23 cellular contexts compared by ENCODE assay signal in genomic region chr5:9617191-9617590, GRCh38. TPM values are rescaled to one million over a fixed set of nuclear protein-coding genes. Genes with fewer than 3 reads are reported as not detected.
A peak's percentile ranks its signal among the peaks of the same experiment; 100 is the strongest.
DNase-seq lines count a peak whose midpoint lies in the region; ATAC-seq and TF ChIP-seq lines count a peak whose summit lies in the region.
"Had no signal": no experiment of that assay in that cellular context is flagged by ENCODE, and none has a peak within 500 bp of the region (broad histone marks: within the 10 kb centered on the region; RNA-seq: fewer than 3 reads in every experiment).

No MANE protein-coding gene starts in this region.

- H3K36me3 ChIP-seq in GM23338 (ENCODE audit: insufficient read depth): no peaks in the 10 kb centered on the region
- H3K36me3 ChIP-seq in osteoblast (ENCODE audit: insufficient read depth, low read length): no peaks in the 10 kb centered on the region
- H3K36me3 ChIP-seq in CD4-positive, alpha-beta memory T cell (ENCODE audit: insufficient read depth, low read length): no peaks in the 10 kb centered on the region
- H3K36me3 ChIP-seq: SJCRH30 had no signal

- DNase-seq in GM23338 (ENCODE audit: low spot score) (no peak), NCI-H82 treated with DMSO at 0.1 percent for 48 hours (lab: John Stamatoyannopoulos, UW; ENCODE audit: unreplicated experiment) (peak; percentile 81), fibroblast of villous mesenchyme (ENCODE audit: low read depth) (peak; percentile 13), osteoblast (ENCODE audit: insufficient read length, low spot score, missing footprints) (no peak), NCI-H2029 treated with DMSO at 0.1 percent for 48 hours (lab: John Stamatoyannopoulos, UW) (no peak), OCI-M2 (lab: John Stamatoyannopoulos, UW; ENCODE audit: unreplicated experiment) (no peak), DMS 273 (lab: John Stamatoyannopoulos, UW; ENCODE audit: unreplicated experiment) (no peak)
- no peak for DNase-seq in CD4-positive, alpha-beta memory T cell
- DNase-seq: activated CD4-positive, alpha-beta memory T cell treated with anti-CD3 and anti-CD28 coated beads for 36 hours; activated effector memory CD4-positive, alpha-beta T cell treated with anti-CD3 and anti-CD28 coated beads, Interleukin-2, amount 50 U/mL, for 16 hours; AML-193; COR-L47; foreskin keratinocyte; NCI-H1417; SJCRH30; stimulated activated CD4-positive, alpha-beta T cell treated with anti-CD3 and anti-CD28 coated beads, Interleukin-12 subunit alpha, Interleukin-12 subunit beta, amount 100 ng/mL, for 4 hours had no signal

- POLR2A ChIA-PET in CD4-positive, alpha-beta memory T cell (lab: Charles Lee; ENCODE audit: partially characterized antibody): no interaction called here

- H3K4me1 ChIP-seq in GM23338 (ENCODE audit: insufficient read depth) (no peaks in the 10 kb centered on the region), osteoblast (ENCODE audit: insufficient read depth, low read length) (peaks cover 11% of the 10 kb centered on the region)
- no peaks in the 10 kb centered on the region for H3K4me1 ChIP-seq in CD4-positive, alpha-beta memory T cell (ENCODE audit: insufficient read depth, low read length)
- H3K4me1 ChIP-seq: foreskin keratinocyte, SJCRH30 had no signal

- no peak overlapping the region for H3K27ac Mint-ChIP-seq in GM23338
- H3K27ac Mint-ChIP-seq in CD4-positive, alpha-beta memory T cell: no peak overlapping the region
- H3K27ac Mint-ChIP-seq: activated CD4-positive, alpha-beta memory T cell treated with anti-CD3 and anti-CD28 coated beads for 36 hours; dendritic cell treated with granulocyte-macrophage colony-stimulating factor and Interleukin-4, amounts not matched to agents 40 ng/mL and 50 ng/mL, for 4 days; T-helper 2 cell treated with Interferon-gamma antibody and Interleukin-4, amounts not matched to agents 5 μg/mL and 100 μg/mL, for 36 hours; WTC11 had no signal

- H3K4me3 ChIP-seq in GM23338: no peak overlapping the region
- no peak overlapping the region for H3K4me3 ChIP-seq in fibroblast of villous mesenchyme (ENCODE audit: low read depth, low read length)
- H3K4me3 ChIP-seq in osteoblast (ENCODE audit: insufficient read depth, low read length): no peak overlapping the region
- no peak overlapping the region for H3K4me3 ChIP-seq in CD4-positive, alpha-beta memory T cell (ENCODE audit: low read length in 2 of 2)
- H3K4me3 ChIP-seq: SJCRH30 had no signal

- peaks cover 4% of the 10 kb centered on the region for H3K27me3 Mint-ChIP-seq in GM23338 (ENCODE audit: insufficient read depth, low read depth, poor library complexity)
- H3K27me3 Mint-ChIP-seq in CD4-positive, alpha-beta memory T cell: no peaks in the 10 kb centered on the region
- H3K27me3 Mint-ChIP-seq: activated CD4-positive, alpha-beta memory T cell treated with anti-CD3 and anti-CD28 coated beads for 36 hours; dendritic cell treated with granulocyte-macrophage colony-stimulating factor and Interleukin-4, amounts not matched to agents 40 ng/mL and 50 ng/mL, for 4 days had no signal

- no peaks in the 10 kb centered on the region for H4K20me1 ChIP-seq in GM23338 (replicated peaks; ENCODE audit: insufficient read depth)
- no peaks in the 10 kb centered on the region for H4K20me1 ChIP-seq in osteoblast (ENCODE audit: insufficient read depth, low read length)

- H3K27ac ChIP-seq in GM23338 (ENCODE audit: low read depth) (no peak overlapping the region), osteoblast (ENCODE audit: low read depth, low read length) (no peak overlapping the region)
- H3K27ac ChIP-seq in CD4-positive, alpha-beta memory T cell (ENCODE audit: low read depth, low read length): no peak overlapping the region
- H3K27ac ChIP-seq: foreskin keratinocyte, SJCRH30 had no signal

- CTCF ChIA-PET in CD4-positive, alpha-beta memory T cell (lab: Charles Lee; ENCODE audit: partially characterized antibody): interaction anchor here (0.7 kb wide), 1 partner anchor 11 kb away, joined by 3 read pairs; no protein-coding TSS in a partner anchor

- H3F3A ChIP-seq in GM23338 (replicated peaks; ENCODE audit: low read depth): no peaks in the 10 kb centered on the region

- H3K27me3 ChIP-seq in GM23338 (ENCODE audit: insufficient read depth): no peaks in the 10 kb centered on the region
- no peaks in the 10 kb centered on the region for H3K27me3 ChIP-seq in osteoblast (ENCODE audit: insufficient read depth, low read length)
- no peaks in the 10 kb centered on the region for H3K27me3 ChIP-seq in CD4-positive, alpha-beta memory T cell (ENCODE audit: insufficient read depth, low read length)
- H3K27me3 ChIP-seq: foreskin keratinocyte, SJCRH30 had no signal

- intact Hi-C loops in CD4-positive, alpha-beta memory T cell (cut with micrococcal nuclease): no loop called here

- 0 out of 3 replicates have a peak, but pooled peaks cover 2% of the 10 kb centered on the region for H3K36me3 Mint-ChIP-seq in GM23338 (ENCODE audit: low read depth)
- no peaks in the 10 kb centered on the region for H3K36me3 Mint-ChIP-seq in CD4-positive, alpha-beta memory T cell
- H3K36me3 Mint-ChIP-seq: activated CD4-positive, alpha-beta memory T cell treated with anti-CD3 and anti-CD28 coated beads for 36 hours; WTC11 had no signal

- H3K4me2 ChIP-seq in GM23338 (no peak overlapping the region), osteoblast (ENCODE audit: insufficient read depth, low read length) (no peak overlapping the region)

- H3K9me3 ChIP-seq in osteoblast (ENCODE audit: low read depth, low read length): no peaks in the 10 kb centered on the region
- no peaks in the 10 kb centered on the region for H3K9me3 ChIP-seq in CD4-positive, alpha-beta memory T cell (ENCODE audit: control insufficient read depth in 1 of 2, low read length in 2 of 2)
- H3K9me3 ChIP-seq: SJCRH30 had no signal

- H3K9me2 ChIP-seq in GM23338 (ENCODE audit: insufficient read depth): no peaks in the 10 kb centered on the region

- TF ChIP-seq CTCF in GM23338 (conservative IDR thresholded peaks at IDR 0.05; ENCODE audit: low read depth in 2 of 2) (no peak), fibroblast of villous mesenchyme (IDR thresholded peaks at IDR 0.05; ENCODE audit: insufficient read depth, low read depth, low read length) (peak; percentile 20), osteoblast (IDR thresholded peaks at IDR 0.05; ENCODE audit: extremely low read depth, low read depth, low read length) (no peak)

- no peak overlapping the region for H3K4me3 Mint-ChIP-seq in GM23338
- no peak overlapping the region for H3K4me3 Mint-ChIP-seq in CD4-positive, alpha-beta memory T cell
- H3K4me3 Mint-ChIP-seq: activated CD4-positive, alpha-beta memory T cell treated with anti-CD3 and anti-CD28 coated beads for 36 hours; dendritic cell treated with granulocyte-macrophage colony-stimulating factor and Interleukin-4, amounts not matched to agents 40 ng/mL and 50 ng/mL, for 4 days; T-helper 2 cell treated with Interferon-gamma antibody and Interleukin-4, amounts not matched to agents 5 μg/mL and 100 μg/mL, for 36 hours; WTC11 had no signal

- ATAC-seq in GM23338: no peak
- ATAC-seq: foreskin keratinocyte, WTC11 had no signal

- no peaks in the 10 kb centered on the region; the same call in 2 of the 3 replicates for H3K4me1 Mint-ChIP-seq in GM23338
- peaks cover 0 to 1% (median 0%) of the 10 kb centered on the region in 4 donors for H3K4me1 Mint-ChIP-seq in CD4-positive, alpha-beta memory T cell
- H3K4me1 Mint-ChIP-seq: WTC11 had no signal

- H2AFZ ChIP-seq in GM23338 (peak overlapping the region; percentile 32; the same call in 1 of the 2 replicates), osteoblast (ENCODE audit: low read length) (peak overlapping the region; percentile 30)

- no peaks in the 10 kb centered on the region for H3K9me3 Mint-ChIP-seq in GM23338
- peaks cover 0 to 8% (median 3%) of the 10 kb centered on the region in 8 donors for H3K9me3 Mint-ChIP-seq in CD4-positive, alpha-beta memory T cell
- H3K9me3 Mint-ChIP-seq: activated CD4-positive, alpha-beta memory T cell treated with anti-CD3 and anti-CD28 coated beads for 36 hours; T-helper 2 cell treated with Interferon-gamma antibody and Interleukin-4, amounts not matched to agents 5 μg/mL and 100 μg/mL, for 36 hours had no signal

- H3K79me2 ChIP-seq in GM23338 (replicated peaks; ENCODE audit: insufficient read depth) (no peaks in the 10 kb centered on the region), osteoblast (ENCODE audit: insufficient read depth, low read length) (no peaks in the 10 kb centered on the region)

TF ChIP-seq in GM23338, 12 proteins besides CTCF, POLR2A, EP300 and RAD21 (continues in another document):
- TF ChIP-seq EZH2phosphoT487 (IDR thresholded peaks at IDR 0.05; ENCODE audit: unreplicated experiment): no peak
- no peak for TF ChIP-seq JUNB (IDR thresholded peaks at IDR 0.05; ENCODE audit: unreplicated experiment)

RNA-seq across cellular contexts. Expression of gene TAS2R1, which starts 13.0 kb away (rescaled TPM):
- total RNA-seq in GM23338 (2014; rRNA removed; shearing (Covaris generic)): 0.31 TPM in 1 of 2 replicates, not detected in the other
- polyA plus RNA-seq in GM23338 (2016; fragmentation: Nextera tagmentation; extraction: Ambion mirVana): 0.19 TPM in 1 of 2 replicates, not detected in the other
- 0.32 and 0.43 TPM in 2 replicates for total RNA-seq in fibroblast of villous mesenchyme
- total RNA-seq in osteoblast: not detected in 2 replicates
- total RNA-seq in CD4-positive, alpha-beta memory T cell: not detected
- under 1 TPM in 1 of 2 donors, not detected in 1; 0.14 TPM for polyA plus RNA-seq in CD4-positive, alpha-beta memory T cell
- total RNA-seq: activated CD4-positive, alpha-beta memory T cell treated with anti-CD3 and anti-CD28 coated beads for 36 hours; bronchial epithelial cell; Daoy; foreskin keratinocyte; OCI-LY7; SJCRH30; urinary bladder; WTC11 had no signal
- polyA plus RNA-seq: foreskin keratinocyte, urinary bladder had no signal

Comparison
In these comparisons a context has a peak if more than half of its experiments do, and no peak if none do; other contexts are left out.
1. DNase-seq: peak in NCI-H82 treated with DMSO at 0.1 percent for 48 hours (single experiment) and fibroblast of villous mesenchyme (single experiment); none in GM23338 (single experiment), osteoblast (single experiment), NCI-H2029 treated with DMSO at 0.1 percent for 48 hours (single experiment), CD4-positive, alpha-beta memory T cell (0 of 5), OCI-M2 (single experiment) and DMS 273 (single experiment).